ENCODE assay signal across 8 cellular contexts in the genomic region with DNA sequence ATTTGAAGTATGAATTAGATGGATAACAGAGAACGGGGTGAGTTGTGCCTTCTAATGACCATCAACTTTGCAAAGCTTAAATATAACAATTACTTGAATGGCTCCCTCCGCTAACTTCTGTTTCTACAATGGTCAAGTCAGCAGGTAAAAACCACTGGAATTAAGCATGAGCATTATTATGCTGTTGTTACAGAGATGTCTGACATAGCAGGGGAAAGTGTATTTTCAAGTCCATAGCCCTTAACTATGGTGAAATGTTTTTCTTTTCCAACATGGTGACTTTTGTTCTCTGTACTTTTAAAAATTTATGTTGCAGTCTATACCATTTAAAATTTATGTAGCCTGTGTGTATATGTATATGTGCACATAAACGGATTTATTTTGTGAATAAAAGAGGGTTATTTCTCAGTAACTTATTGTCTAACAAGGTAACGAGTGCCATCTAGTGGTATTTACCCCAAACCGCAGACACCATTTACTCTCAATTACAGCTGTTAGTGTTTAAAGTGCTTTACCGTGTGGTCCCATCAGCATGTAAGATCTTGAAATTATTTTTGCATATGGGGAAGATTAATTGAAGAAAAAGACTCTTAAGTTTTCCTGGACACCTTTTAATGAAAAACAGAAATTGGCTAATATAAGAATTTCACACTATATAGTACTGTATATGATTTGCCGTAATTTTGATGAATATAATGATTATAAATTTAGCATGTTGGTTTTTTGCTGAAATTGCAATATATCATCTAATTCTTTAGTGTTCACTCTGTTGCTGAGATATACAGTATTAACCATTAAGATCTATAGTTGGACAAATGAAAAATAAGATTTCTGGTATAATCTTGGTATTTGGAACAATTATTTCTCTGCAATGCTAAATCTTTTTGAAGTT.
A peak's percentile ranks its signal among the peaks of the same experiment; 100 is the strongest.
DNase-seq lines count a peak whose midpoint lies in the region; ATAC-seq and TF ChIP-seq lines count a peak whose summit lies in the region.

No MANE protein-coding gene starts in this region.

- DNase-seq in COR-L47 (lab: John Stamatoyannopoulos, UW) (peak; percentile 6), SW480 (ENCODE audit: low spot score) (peak; percentile 6), endothelial cell (ENCODE audit: low spot score) (peak; percentile 24), progenitor cell of endocrine pancreas (ENCODE audit: low spot score, unreplicated experiment) (no peak), NCI-H2081 treated with DMSO at 0.1 percent for 48 hours (lab: John Stamatoyannopoulos, UW) (no peak), retina (no peak)

- no peaks in the 10 kb centered on the region for H3K27me3 Mint-ChIP-seq in endothelial cell (ENCODE audit: unreplicated experiment)
- H3K27me3 Mint-ChIP-seq in progenitor cell of endocrine pancreas: no peaks in the 10 kb centered on the region

- H3K4me3 Mint-ChIP-seq in endothelial cell (ENCODE audit: unreplicated experiment) (no peak overlapping the region), progenitor cell of endocrine pancreas (ENCODE audit: low read depth) (no peak overlapping the region)

- H3K4me1 Mint-ChIP-seq in endothelial cell (ENCODE audit: unreplicated experiment) (peaks cover 27% of the 10 kb centered on the region), progenitor cell of endocrine pancreas (ENCODE audit: low read depth) (no peaks in the 10 kb centered on the region)

- H3K9me3 Mint-ChIP-seq in endothelial cell (ENCODE audit: unreplicated experiment) (no peaks in the 10 kb centered on the region), progenitor cell of endocrine pancreas (ENCODE audit: low read depth) (peaks cover 3% of the 10 kb centered on the region)

- H3K27ac Mint-ChIP-seq in endothelial cell (ENCODE audit: unreplicated experiment) (no peak overlapping the region), progenitor cell of endocrine pancreas (no peak overlapping the region)

- peak; percentile 78 for TF ChIP-seq CTCF in endothelial cell (IDR thresholded peaks at IDR 0.05; ENCODE audit: unreplicated experiment)
- peak; percentile 74 for TF ChIP-seq CTCF in progenitor cell of endocrine pancreas (IDR thresholded peaks at IDR 0.05; ENCODE audit: unreplicated experiment)

- H3K36me3 Mint-ChIP-seq in endothelial cell (ENCODE audit: low read depth, unreplicated experiment) (no peaks in the 10 kb centered on the region), progenitor cell of endocrine pancreas (ENCODE audit: insufficient read depth) (peaks cover 7% of the 10 kb centered on the region)

- ATAC-seq in GM18909 (IDR thresholded peaks at IDR 0.05; ENCODE audit: poor library complexity, unreplicated experiment): peak; percentile 77
- ATAC-seq in HG03558 (IDR thresholded peaks at IDR 0.05; ENCODE audit: extremely low read depth, unreplicated experiment): peak; percentile 67

Comparison
In these comparisons a context has a peak if more than half of its experiments do, and no peak if none do; other contexts are left out.
1. DNase-seq: peak in COR-L47 (single experiment), SW480 (single experiment) and endothelial cell (single experiment); none in progenitor cell of endocrine pancreas (single experiment), NCI-H2081 treated with DMSO at 0.1 percent for 48 hours (single experiment) and retina (single experiment).